11 cellular contexts compared by ENCODE assay signal in genomic region chr22:45742866-45743450, GRCh38.
DNase-seq lines count a peak whose midpoint lies in the region; ATAC-seq and TF ChIP-seq lines count a peak whose summit lies in the region.
"Had no signal": no experiment of that assay in that cellular context is flagged by ENCODE, and none has a peak within 500 bp of the region (broad histone marks: within the 10 kb centered on the region; RNA-seq: fewer than 3 reads in every experiment).

No MANE protein-coding gene starts in this region.

- H3K27me3 Mint-ChIP-seq in mesothelial cell of epicardium (ENCODE audit: low read depth) (no peaks in the 10 kb centered on the region), T-cell (no peaks in the 10 kb centered on the region)
- H3K27me3 Mint-ChIP-seq in activated naive CD4-positive, alpha-beta T cell treated with anti-CD3 and anti-CD28 coated beads for 36 hours (ENCODE audit: low read depth), result no peaks in the 10 kb centered on the region

- POLR2A ChIA-PET in T-cell (lab: Charles Lee), result no interaction called here

- no peaks in the 10 kb centered on the region for H3K27me3 ChIP-seq in ascending aorta
- no peaks in the 10 kb centered on the region for H3K27me3 ChIP-seq in lower lobe of right lung (ENCODE audit: low read depth)

- H3K27ac Mint-ChIP-seq in mesothelial cell of epicardium (no peak overlapping the region), T-cell (no peak overlapping the region)
- no peak overlapping the region for H3K27ac Mint-ChIP-seq in activated naive CD4-positive, alpha-beta T cell treated with anti-CD3 and anti-CD28 coated beads for 36 hours
- H3K27ac Mint-ChIP-seq: T-helper 1 cell treated with Interleukin-12 subunit alpha and Interleukin-12 subunit beta and Interleukin-4 antibody, amounts not matched to agents 30 μg/mL and 1 μg/mL, for 36 hours had no signal

- H3K4me3 Mint-ChIP-seq in mesothelial cell of epicardium (no peak overlapping the region), T-cell (no peak overlapping the region)
- H3K4me3 Mint-ChIP-seq in activated naive CD4-positive, alpha-beta T cell treated with anti-CD3 and anti-CD28 coated beads for 36 hours, result no peak overlapping the region
- H3K4me3 Mint-ChIP-seq: T-helper 1 cell treated with Interleukin-12 subunit alpha and Interleukin-12 subunit beta and Interleukin-4 antibody, amounts not matched to agents 30 μg/mL and 1 μg/mL, for 36 hours had no signal

- intact Hi-C loops in ascending aorta (cut with DNase I) (no loop called here), lower lobe of right lung (cut with DNase I) (no loop called here)
- intact Hi-C loops in activated naive CD4-positive, alpha-beta T cell treated with anti-CD3 and anti-CD28 coated beads for 36 hours (cut with micrococcal nuclease), result no loop called here

- H3K9me3 ChIP-seq in ascending aorta, result no peaks in the 10 kb centered on the region
- no peaks in the 10 kb centered on the region for H3K9me3 ChIP-seq in lower lobe of right lung

- H3K36me3 Mint-ChIP-seq in mesothelial cell of epicardium, result peaks cover 62% of the 10 kb centered on the region
- H3K36me3 Mint-ChIP-seq in activated naive CD4-positive, alpha-beta T cell treated with anti-CD3 and anti-CD28 coated beads for 36 hours (ENCODE audit: low read depth), result peaks cover 30% of the 10 kb centered on the region
- peaks cover 68% of the 10 kb centered on the region for H3K36me3 Mint-ChIP-seq in T-cell

- H3K4me3 ChIP-seq in LNCaP clone FGC (ENCODE audit: low read depth, low read length), result peak overlapping the region; percentile 21; the same call in 1 of the 2 replicates
- H3K4me3 ChIP-seq in ascending aorta, result no peak overlapping the region
- no peak overlapping the region for H3K4me3 ChIP-seq in lower lobe of right lung

- CTCF ChIA-PET in activated naive CD4-positive, alpha-beta T cell treated with anti-CD3 and anti-CD28 coated beads for 36 hours (lab: Charles Lee), result interaction anchor here (0.6 kb wide), 1 partner anchor 10 kb away, joined by 4 read pairs; no protein-coding TSS in a partner anchor
- CTCF ChIA-PET in T-cell (lab: Charles Lee), result no interaction called here

- peaks cover 15% of the 10 kb centered on the region for H3K4me1 Mint-ChIP-seq in mesothelial cell of epicardium
- H3K4me1 Mint-ChIP-seq in activated naive CD4-positive, alpha-beta T cell treated with anti-CD3 and anti-CD28 coated beads for 36 hours (ENCODE audit: low read depth), result peaks cover 4% of the 10 kb centered on the region
- peaks cover 2 to 6% (median 3%) of the 10 kb centered on the region in 3 donors for H3K4me1 Mint-ChIP-seq in T-cell

- ATAC-seq in lower lobe of right lung (peak; percentile 98), T-cell (replicated peaks in 1 of 4) (no peak)

- TF ChIP-seq CTCF in LNCaP clone FGC (IDR thresholded peaks at IDR 0.05; ENCODE audit: control insufficient read depth, extremely low read depth, insufficient read depth) (no peak), ascending aorta (IDR thresholded peaks at IDR 0.05) (no peak), lower lobe of right lung (IDR thresholded peaks at IDR 0.05) (no peak), mesothelial cell of epicardium (IDR thresholded peaks at IDR 0.05; ENCODE audit: unreplicated experiment) (no peak)

- peaks cover 21 to 36% of the 10 kb centered on the region in 2 donors for H3K36me3 ChIP-seq in ascending aorta
- peaks cover 53% of the 10 kb centered on the region for H3K36me3 ChIP-seq in lower lobe of right lung

- peaks cover 24% of the 10 kb centered on the region for H3K9me3 Mint-ChIP-seq in mesothelial cell of epicardium
- H3K9me3 Mint-ChIP-seq in activated naive CD4-positive, alpha-beta T cell treated with anti-CD3 and anti-CD28 coated beads for 36 hours, result no peaks in the 10 kb centered on the region
- no peaks in the 10 kb centered on the region for H3K9me3 Mint-ChIP-seq in T-cell

- H3K4me1 ChIP-seq in ascending aorta (peaks cover 3 to 33% of the 10 kb centered on the region in 2 donors), lower lobe of right lung (peaks cover 26% of the 10 kb centered on the region)

- H3K27ac ChIP-seq in ascending aorta (peak overlapping the region; percentile 75 to 90), lower lobe of right lung (peak overlapping the region; percentile 37)

- peak; percentile 92 to 93 for DNase-seq in AML-193 (lab: John Stamatoyannopoulos, UW)
- peak; percentile 75 for DNase-seq in LNCaP clone FGC (ENCODE audit: low read depth)
- DNase-seq in ascending aorta (ENCODE audit: low spot score in 2 of 2), result peak in 1 of 2 donors; percentile 69
- DNase-seq in lower lobe of right lung, result peak; percentile 78
- DNase-seq in mesothelial cell of epicardium (ENCODE audit: low spot score in 2 of 2, unreplicated experiment in 2 of 2), result no peak
- DNase-seq in activated naive CD4-positive, alpha-beta T cell treated with anti-CD3 and anti-CD28 coated beads for 36 hours, result no peak
- no peak for DNase-seq in T-cell
- no peak for DNase-seq in activated naive CD4-positive, alpha-beta T cell treated with Interleukin-2 at 50 U/mL for 16 hours
- DNase-seq: hypothalamus, trophoblast cell had no signal

Comparison
In these comparisons a context has a peak if more than half of its experiments do, and no peak if none do; other contexts are left out.
1. DNase-seq: peak in AML-193 (2 of 2), LNCaP clone FGC (single experiment) and lower lobe of right lung (single experiment); none in mesothelial cell of epicardium (0 of 2), activated naive CD4-positive, alpha-beta T cell treated with anti-CD3 and anti-CD28 coated beads for 36 hours (single experiment), T-cell (0 of 34) and activated naive CD4-positive, alpha-beta T cell treated with Interleukin-2 at 50 U/mL for 16 hours (single experiment).
2. ATAC-seq: peak in lower lobe of right lung (2 of 2); none in T-cell (0 of 4).